30 cellular contexts compared by ENCODE assay signal in genomic region chr19:21680679-21681078, GRCh38.
"Had no signal": no experiment of that assay in that cellular context is flagged by ENCODE, and none has a peak within 500 bp of the region (broad histone marks: within the 10 kb centered on the region; RNA-seq: fewer than 3 reads in every experiment).

No MANE protein-coding gene starts in this region.

- H3K27me3 Mint-ChIP-seq: activated B cell treated with CpG ODN at 0.5 μM for 24 hours; activated CD4-positive, alpha-beta memory T cell treated with anti-CD3 and anti-CD28 coated beads, Interleukin-2, amount 10 ng/mL, durations not matched to agents 7 days and 5 days; activated CD8-positive, alpha-beta memory T cell treated with anti-CD3 and anti-CD28 coated beads, Interleukin-2, amount 10 ng/mL, durations not matched to agents 7 days and 5 days; activated naive CD8-positive, alpha-beta T cell; activated naive CD8-positive, alpha-beta T cell treated with anti-CD3 and anti-CD28 coated beads, Interleukin-2, amount 50 U/mL, for 24 hours; brain had no signal

- H3K36me3 Mint-ChIP-seq: activated naive CD4-positive, alpha-beta T cell treated with anti-CD3 and anti-CD28 coated beads, Interleukin-2, amount 10 ng/mL, durations not matched to agents 7 days and 5 days; activated naive CD8-positive, alpha-beta T cell; brain had no signal

- H2AFZ ChIP-seq: PC-9 had no signal

- DNase-seq: activated B cell treated with CpG ODN at 0.5 μM for 24 hours; activated CD4-positive, alpha-beta memory T cell treated with anti-CD3 and anti-CD28 coated beads, Interleukin-2, amount 10 ng/mL, durations not matched to agents 7 days and 5 days; activated CD4-positive, alpha-beta T cell treated with anti-CD3 and anti-CD28 coated beads for 4 hours; activated CD4-positive, CD25-positive, alpha-beta regulatory T cell treated with anti-CD3 and anti-CD28 coated beads, Interleukin-2, amount 50 U/mL, for 72 hours; activated CD8-positive, alpha-beta memory T cell treated with anti-CD3 and anti-CD28 coated beads for 24 hours; activated CD8-positive, alpha-beta memory T cell treated with anti-CD3 and anti-CD28 coated beads, Interleukin-2, amount 10 ng/mL, durations not matched to agents 7 days and 5 days; activated CD8-positive, alpha-beta memory T cell treated with anti-CD3 and anti-CD28 coated beads, Interleukin-2, amount 50 U/mL, for 48 hours; activated effector memory CD4-positive, alpha-beta T cell treated with Interleukin-2 at 50 U/mL for 16 hours; activated naive CD4-positive, alpha-beta T cell treated with anti-CD3 and anti-CD28 coated beads, Interleukin-2, amount 10 ng/mL, durations not matched to agents 7 days and 5 days; activated naive CD8-positive, alpha-beta T cell treated with anti-CD3 and anti-CD28 coated beads, Interleukin-2, amount 50 U/mL, for 24 hours; activated T-cell treated with anti-CD3 and anti-CD28 coated beads, Interleukin-2, amount 50 U/mL, for 48 hours; anterior cingulate cortex; caudate nucleus; cerebellar nuclear complex; NCI-H1048; NCI-H1105 treated with DMSO at 0.1 percent for 48 hours; NCI-H1436; NCI-H1694; NCI-H1930; NCI-H2081 treated with DMSO at 0.1 percent for 48 hours; NCI-H345; NCI-H524 treated with DMSO at 0.1 percent for 48 hours; NCI-H748 treated with DMSO at 0.1 percent for 48 hours; NK-92 treated with Interleukin-12 subunit alpha and Interleukin-12 subunit beta, amount 100 ng/mL, for 24 hours; PC-9; Right ventricle myocardium superior; T1000 had no signal

- H3K4me2 ChIP-seq: PC-9 had no signal

- ATAC-seq: activated CD8-positive, alpha-beta memory T cell treated with anti-CD3 and anti-CD28 coated beads, Interleukin-2, amount 10 ng/mL, durations not matched to agents 7 days and 5 days; activated naive CD8-positive, alpha-beta T cell treated with anti-CD3 and anti-CD28 coated beads, Interleukin-2, amount 50 U/mL, for 24 hours had no signal

- H3K27ac ChIP-seq: PC-9, VCaP had no signal

- H3K4me3 Mint-ChIP-seq: activated B cell treated with CpG ODN at 0.5 μM for 24 hours; activated CD4-positive, alpha-beta memory T cell treated with anti-CD3 and anti-CD28 coated beads, Interleukin-2, amount 10 ng/mL, durations not matched to agents 7 days and 5 days; activated CD8-positive, alpha-beta memory T cell treated with anti-CD3 and anti-CD28 coated beads, Interleukin-2, amount 10 ng/mL, durations not matched to agents 7 days and 5 days; activated naive CD4-positive, alpha-beta T cell treated with anti-CD3 and anti-CD28 coated beads, Interleukin-2, amount 10 ng/mL, durations not matched to agents 7 days and 5 days; activated naive CD8-positive, alpha-beta T cell; activated naive CD8-positive, alpha-beta T cell treated with anti-CD3 and anti-CD28 coated beads, Interleukin-2, amount 50 U/mL, for 24 hours; brain had no signal

- H3K4me3 ChIP-seq: PC-9 had no signal

- H3K4me1 Mint-ChIP-seq: activated B cell treated with CpG ODN at 0.5 μM for 24 hours; activated CD4-positive, alpha-beta memory T cell treated with anti-CD3 and anti-CD28 coated beads, Interleukin-2, amount 10 ng/mL, durations not matched to agents 7 days and 5 days; activated CD8-positive, alpha-beta memory T cell treated with anti-CD3 and anti-CD28 coated beads, Interleukin-2, amount 10 ng/mL, durations not matched to agents 7 days and 5 days; brain had no signal

- H3K27ac Mint-ChIP-seq: activated B cell treated with CpG ODN at 0.5 μM for 24 hours; activated CD4-positive, alpha-beta memory T cell treated with anti-CD3 and anti-CD28 coated beads, Interleukin-2, amount 10 ng/mL, durations not matched to agents 7 days and 5 days; activated CD8-positive, alpha-beta memory T cell treated with anti-CD3 and anti-CD28 coated beads, Interleukin-2, amount 10 ng/mL, durations not matched to agents 7 days and 5 days; activated naive CD4-positive, alpha-beta T cell treated with anti-CD3 and anti-CD28 coated beads, Interleukin-2, amount 10 ng/mL, durations not matched to agents 7 days and 5 days; activated naive CD8-positive, alpha-beta T cell; activated naive CD8-positive, alpha-beta T cell treated with anti-CD3 and anti-CD28 coated beads, Interleukin-2, amount 50 U/mL, for 24 hours; brain had no signal
